Comparison of ENCODE assay signal across 19 cellular contexts in the genomic region with DNA sequence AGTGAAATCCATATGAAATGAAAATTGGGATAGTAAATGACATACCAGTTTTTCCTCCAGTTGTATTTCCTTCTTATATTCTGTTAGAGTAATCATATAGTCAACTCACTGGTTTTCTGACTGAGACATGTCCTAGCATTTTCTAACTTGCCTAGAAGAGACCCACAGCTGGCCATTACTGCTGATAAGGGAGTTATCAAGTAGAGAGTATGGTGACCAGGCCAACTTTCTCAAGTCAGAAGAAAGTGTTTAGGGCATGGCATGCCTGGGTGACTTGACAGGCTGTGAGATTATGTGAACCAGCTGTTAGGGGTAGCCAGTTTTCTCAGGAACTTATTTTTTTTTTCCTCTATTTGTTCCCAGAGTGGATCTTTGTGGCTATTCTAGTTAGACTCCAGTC.
DNase-seq lines count a peak whose midpoint lies in the region; ATAC-seq, FAIRE-seq and TF ChIP-seq lines count a peak whose summit lies in the region.
"Had no signal": no experiment of that assay in that cellular context is flagged by ENCODE, and none has a peak within 500 bp of the region (broad histone marks: within the 10 kb centered on the region; RNA-seq: fewer than 3 reads in every experiment).

No MANE protein-coding gene starts in this region.

- no peak overlapping the region for H3K9ac ChIP-seq in K562 (ENCODE audit: insufficient read depth in 1 of 2, low read depth in 2 of 2, low read length in 2 of 2)

- BruUV-seq in K562 (replicated peaks; lab: Mats Ljungman, UMichigan): no TSS peak

- H2AFZ ChIP-seq in K562 (ENCODE audit: low read depth, low read length): no peak overlapping the region
- H2AFZ ChIP-seq: PC-9 had no signal

- no peak for TF ChIP-seq POLR2A in K562 (conservative IDR thresholded peaks at IDR 0.05)

- no peak overlapping the region for H3K4me3 Mint-ChIP-seq in naive thymus-derived CD8-positive, alpha-beta T cell
- H3K4me3 Mint-ChIP-seq: B cell; CD4-positive, alpha-beta T cell had no signal

- intact Hi-C loops in K562 (cut with micrococcal nuclease): no loop called here

- H3K9me1 ChIP-seq in K562 (ENCODE audit: control insufficient read depth, insufficient read depth, low read length): no peaks in the 10 kb centered on the region

- no peaks in the 10 kb centered on the region for H3K9me3 ChIP-seq in K562 (replicated peaks; ENCODE audit: control insufficient read depth, insufficient read depth, low read depth, low read length)

- TF ChIP-seq CTCF in K562 (IDR thresholded peaks at IDR 0.05 in 2 of 3, conservative IDR thresholded peaks at IDR 0.05 in 1 of 3; ENCODE audit: insufficient read depth in 2 of 3, low read depth in 1 of 3, low read length in 3 of 3): no peak

- CTCF ChIA-PET in K562 (lab: Yijun Ruan, JAX; ENCODE audit: low intra/inter-chr PET ratio): no interaction called here

- no peak for TF ChIP-seq EP300 in K562 (IDR thresholded peaks at IDR 0.05; ENCODE audit: low read length)

- DNase-seq in GM18507 (ENCODE audit: extremely low spot score, insufficient read length, low read depth) (no peak), K562 (ENCODE audit: extremely low read depth in 1 of 4, low spot score in 3 of 4) (peak in 2 of 4 experiments; percentile 20 to 26), left kidney (ENCODE audit: low read depth, low spot score) (peak; percentile 17), amniotic stem cell (lab: John Stamatoyannopoulos, UW) (no peak)
- no peak for DNase-seq in naive thymus-derived CD8-positive, alpha-beta T cell
- DNase-seq: Calu3; CD4-positive, alpha-beta T cell; DND-41; NCI-H2029; NCI-H2171; NCI-H446; PC-9; SW 1271 had no signal

- H3K27me3 Mint-ChIP-seq in naive thymus-derived CD8-positive, alpha-beta T cell: no peaks in the 10 kb centered on the region
- H3K27me3 Mint-ChIP-seq: B cell; CD4-positive, alpha-beta T cell had no signal

- no peak overlapping the region for H3K4me2 ChIP-seq in K562 (ENCODE audit: insufficient read depth, low read length)
- H3K4me2 ChIP-seq: PC-9 had no signal

- in situ Hi-C loops in K562 (cut with MboI): no loop called here

- no peaks in the 10 kb centered on the region for H3K27me3 ChIP-seq in K562 (ENCODE audit: control insufficient read depth in 2 of 2, insufficient read depth in 2 of 2, low read length in 2 of 2)

- ATAC-seq in GM18868 (IDR thresholded peaks at IDR 0.05; ENCODE audit: unreplicated experiment) (peak; percentile 76), K562 (peak; percentile 47; the same call in 2 of the 3 replicates), GM19397 (IDR thresholded peaks at IDR 0.05; ENCODE audit: unreplicated experiment) (no peak)
- ATAC-seq in naive thymus-derived CD8-positive, alpha-beta T cell: no peak

- TF ChIP-seq RAD21 in K562 (CRISPR knock-in tag; conservative IDR thresholded peaks at IDR 0.05 in 1 of 2, IDR thresholded peaks at IDR 0.05 in 1 of 2): no peak

- no peaks in the 10 kb centered on the region for H3K4me1 ChIP-seq in K562 (replicated peaks in 1 of 2; ENCODE audit: control insufficient read depth in 2 of 2, insufficient read depth in 2 of 2, low read length in 2 of 2)

- H3K27ac Mint-ChIP-seq in naive thymus-derived CD8-positive, alpha-beta T cell: no peak overlapping the region
- H3K27ac Mint-ChIP-seq: B cell; CD4-positive, alpha-beta T cell had no signal

- H3K79me2 ChIP-seq in K562 (ENCODE audit: control insufficient read depth, insufficient read depth, low read length): no peaks in the 10 kb centered on the region

- no peaks in the 10 kb centered on the region for H3K9me3 Mint-ChIP-seq in naive thymus-derived CD8-positive, alpha-beta T cell
- H3K9me3 Mint-ChIP-seq: CD4-positive, alpha-beta T cell had no signal

- FAIRE-seq in GM18507 (lab: Jason Lieb, UNC): peak; percentile 33
- FAIRE-seq in K562 (lab: Jason Lieb, UNC): peak; percentile 80
- FAIRE-seq: G401.6, HTR-8/SVneo had no signal

- POLR2A ChIA-PET in K562 (lab: Yijun Ruan, JAX): interaction anchor here (0.6 to 1.0 kb wide), 2 partner anchors 14 to 136 kb away, joined by 3 read pairs; no protein-coding TSS in a partner anchor
- POLR2A ChIA-PET in naive thymus-derived CD8-positive, alpha-beta T cell (lab: Charles Lee): no interaction called here

- H3K4me1 Mint-ChIP-seq in naive thymus-derived CD8-positive, alpha-beta T cell: no peaks in the 10 kb centered on the region

- H3K36me3 Mint-ChIP-seq in naive thymus-derived CD8-positive, alpha-beta T cell: peaks cover 0 to 48% (median 48%) of the 10 kb centered on the region in 3 donors

- H3K27ac ChIP-seq in K562 (ENCODE audit: extremely low read depth, low read depth, low read length): no peak overlapping the region
- H3K27ac ChIP-seq: HL-60, PC-9 had no signal

- H3K4me3 ChIP-seq in K562: no peak overlapping the region
- H3K4me3 ChIP-seq: PC-9 had no signal

- H3K36me3 ChIP-seq in K562 (ENCODE audit: control insufficient read depth, insufficient read depth, low read length): no peaks in the 10 kb centered on the region; the same call in 2 of the 3 replicates

- H4K20me1 ChIP-seq in K562 (replicated peaks; ENCODE audit: control insufficient read depth, insufficient read depth, low read length): no peaks in the 10 kb centered on the region

TF ChIP-seq in K562, 482 proteins besides CTCF, POLR2A, EP300 and RAD21:
- TF ChIP-seq IFI16 (CRISPR knock-in tag; IDR thresholded peaks at IDR 0.05) (no peak), CBFA2T3 (IDR thresholded peaks at IDR 0.05) (peak; percentile 41), SNRNP70 (optimal IDR thresholded peaks at IDR 0.05; ENCODE audit: low read depth, low read length) (no peak), ZNF316 (IDR thresholded peaks at IDR 0.05) (0 out of 2 replicates have a peak, but pooled peaks have one; percentile 16), POU5F1 (IDR thresholded peaks at IDR 0.05; ENCODE audit: borderline replicate concordance, low read depth, low read length, partially characterized antibody) (no peak), CBFA2T2 (conservative IDR thresholded peaks at IDR 0.05) (0 out of 2 replicates have a peak, but pooled peaks have one; percentile 9), C11orf30 (IDR thresholded peaks at IDR 0.05; ENCODE audit: low read depth) (peak; percentile 9; the same call in 1 of the 2 replicates)
- TF ChIP-seq, protein P1, sequence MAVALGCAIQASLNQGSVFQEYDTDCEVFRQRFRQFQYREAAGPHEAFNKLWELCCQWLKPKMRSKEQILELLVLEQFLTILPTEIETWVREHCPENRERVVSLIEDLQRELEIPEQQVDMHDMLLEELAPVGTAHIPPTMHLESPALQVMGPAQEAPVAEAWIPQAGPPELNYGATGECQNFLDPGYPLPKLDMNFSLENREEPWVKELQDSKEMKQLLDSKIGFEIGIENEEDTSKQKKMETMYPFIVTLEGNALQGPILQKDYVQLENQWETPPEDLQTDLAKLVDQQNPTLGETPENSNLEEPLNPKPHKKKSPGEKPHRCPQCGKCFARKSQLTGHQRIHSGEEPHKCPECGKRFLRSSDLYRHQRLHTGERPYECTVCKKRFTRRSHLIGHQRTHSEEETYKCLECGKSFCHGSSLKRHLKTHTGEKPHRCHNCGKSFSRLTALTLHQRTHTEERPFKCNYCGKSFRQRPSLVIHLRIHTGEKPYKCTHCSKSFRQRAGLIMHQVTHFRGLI (CRISPR knock-in tag; IDR thresholded peaks at IDR 0.05): no peak
- TF ChIP-seq, protein P2, sequence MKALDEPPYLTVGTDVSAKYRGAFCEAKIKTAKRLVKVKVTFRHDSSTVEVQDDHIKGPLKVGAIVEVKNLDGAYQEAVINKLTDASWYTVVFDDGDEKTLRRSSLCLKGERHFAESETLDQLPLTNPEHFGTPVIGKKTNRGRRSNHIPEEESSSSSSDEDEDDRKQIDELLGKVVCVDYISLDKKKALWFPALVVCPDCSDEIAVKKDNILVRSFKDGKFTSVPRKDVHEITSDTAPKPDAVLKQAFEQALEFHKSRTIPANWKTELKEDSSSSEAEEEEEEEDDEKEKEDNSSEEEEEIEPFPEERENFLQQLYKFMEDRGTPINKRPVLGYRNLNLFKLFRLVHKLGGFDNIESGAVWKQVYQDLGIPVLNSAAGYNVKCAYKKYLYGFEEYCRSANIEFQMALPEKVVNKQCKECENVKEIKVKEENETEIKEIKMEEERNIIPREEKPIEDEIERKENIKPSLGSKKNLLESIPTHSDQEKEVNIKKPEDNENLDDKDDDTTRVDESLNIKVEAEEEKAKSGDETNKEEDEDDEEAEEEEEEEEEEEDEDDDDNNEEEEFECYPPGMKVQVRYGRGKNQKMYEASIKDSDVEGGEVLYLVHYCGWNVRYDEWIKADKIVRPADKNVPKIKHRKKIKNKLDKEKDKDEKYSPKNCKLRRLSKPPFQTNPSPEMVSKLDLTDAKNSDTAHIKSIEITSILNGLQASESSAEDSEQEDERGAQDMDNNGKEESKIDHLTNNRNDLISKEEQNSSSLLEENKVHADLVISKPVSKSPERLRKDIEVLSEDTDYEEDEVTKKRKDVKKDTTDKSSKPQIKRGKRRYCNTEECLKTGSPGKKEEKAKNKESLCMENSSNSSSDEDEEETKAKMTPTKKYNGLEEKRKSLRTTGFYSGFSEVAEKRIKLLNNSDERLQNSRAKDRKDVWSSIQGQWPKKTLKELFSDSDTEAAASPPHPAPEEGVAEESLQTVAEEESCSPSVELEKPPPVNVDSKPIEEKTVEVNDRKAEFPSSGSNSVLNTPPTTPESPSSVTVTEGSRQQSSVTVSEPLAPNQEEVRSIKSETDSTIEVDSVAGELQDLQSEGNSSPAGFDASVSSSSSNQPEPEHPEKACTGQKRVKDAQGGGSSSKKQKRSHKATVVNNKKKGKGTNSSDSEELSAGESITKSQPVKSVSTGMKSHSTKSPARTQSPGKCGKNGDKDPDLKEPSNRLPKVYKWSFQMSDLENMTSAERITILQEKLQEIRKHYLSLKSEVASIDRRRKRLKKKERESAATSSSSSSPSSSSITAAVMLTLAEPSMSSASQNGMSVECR (CRISPR knock-in tag; IDR thresholded peaks at IDR 0.05): no peak

Comparison
In these comparisons a context has a peak if more than half of its experiments do, and no peak if none do; other contexts are left out.
1. ATAC-seq: peak in GM18868 (single experiment) and K562 (single experiment); none in GM19397 (single experiment) and naive thymus-derived CD8-positive, alpha-beta T cell (0 of 2).